ENCODE assay signal across 10 cellular contexts in the genomic region with DNA sequence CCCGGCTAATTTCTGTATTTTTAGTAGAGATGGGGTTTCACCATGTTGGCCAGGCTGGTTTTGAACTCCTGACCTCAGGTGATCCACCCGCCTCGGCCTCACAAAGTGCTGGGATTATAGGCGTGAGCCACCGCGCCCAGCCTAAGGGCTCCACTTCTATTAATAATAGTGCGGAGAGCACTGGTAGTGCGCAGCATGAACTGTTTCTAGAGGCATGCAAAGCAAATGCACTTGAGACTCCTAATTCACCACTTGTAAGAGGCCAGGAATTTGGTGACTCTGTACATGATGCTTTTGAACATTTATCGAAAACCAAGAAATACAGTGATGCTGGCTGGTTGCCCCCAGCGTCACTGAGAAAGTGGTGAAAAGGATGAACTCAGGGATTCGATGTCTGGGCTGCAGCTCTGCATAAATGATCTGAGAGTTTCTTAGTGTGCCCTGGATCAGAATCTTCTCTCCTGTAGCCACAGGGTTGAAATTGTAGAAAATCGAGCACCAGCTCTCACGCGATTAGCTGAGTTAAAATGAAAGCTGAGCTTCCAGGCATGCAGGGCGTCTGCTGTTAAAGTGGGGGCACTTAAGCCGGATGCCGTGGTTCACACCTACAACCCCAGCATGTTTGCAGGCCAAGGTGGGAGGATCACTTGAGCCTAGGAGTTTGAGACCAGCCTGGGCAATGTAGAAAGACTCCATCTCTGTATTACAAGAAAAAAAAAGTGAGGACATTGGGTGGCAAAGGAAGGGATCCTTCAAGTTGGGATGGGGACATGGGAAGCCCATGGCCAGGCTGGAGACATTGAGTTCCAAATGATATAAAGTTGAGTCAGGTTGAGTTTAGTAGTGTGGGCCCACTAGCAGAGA. TPM values are rescaled to one million over a fixed set of nuclear protein-coding genes. Genes with fewer than 3 reads are reported as not detected.
A peak's percentile ranks its signal among the peaks of the same experiment; 100 is the strongest.
DNase-seq lines count a peak whose midpoint lies in the region; ATAC-seq lines count a peak whose summit lies in the region.
"Had no signal": no experiment of that assay in that cellular context is flagged by ENCODE, and none has a peak within 500 bp of the region (broad histone marks: within the 10 kb centered on the region; RNA-seq: fewer than 3 reads in every experiment).

No MANE protein-coding gene starts in this region.

- H3K9me3 Mint-ChIP-seq in T-helper 2 cell treated with Interferon-gamma antibody and Interleukin-4, amounts not matched to agents 5 μg/mL and 100 μg/mL, for 36 hours: no peaks in the 10 kb centered on the region
- H3K9me3 Mint-ChIP-seq in activated naive CD4-positive, alpha-beta T cell treated with anti-CD3 and anti-CD28 coated beads, Interleukin-2, amount 50 U/mL, for 72 hours: peaks cover 0 to 4% of the 10 kb centered on the region in 2 donors

- peak; percentile 36 to 40 for ATAC-seq in activated naive CD4-positive, alpha-beta T cell treated with anti-CD3 and anti-CD28 coated beads, Interleukin-2, amount 50 U/mL, for 72 hours
- ATAC-seq in HG03045 (IDR thresholded peaks at IDR 0.05; ENCODE audit: unreplicated experiment): no peak

- H3K4me3 ChIP-seq in GM08714 (ENCODE audit: low read length): peak overlapping the region; percentile 83; the same call in 1 of the 2 replicates

- peak; percentile 67 for DNase-seq in T-helper 2 cell treated with Interferon-gamma antibody and Interleukin-4, amounts not matched to agents 5 μg/mL and 100 μg/mL, for 36 hours (ENCODE audit: low spot score)
- peak; percentile 57 to 71 for DNase-seq in activated naive CD4-positive, alpha-beta T cell treated with anti-CD3 and anti-CD28 coated beads, Interleukin-2, amount 50 U/mL, for 72 hours (ENCODE audit: low spot score in 2 of 2)
- peak; percentile 81 for DNase-seq in stimulated activated CD4-positive, alpha-beta T cell treated with anti-CD3 and anti-CD28 coated beads, Interleukin-15, amount 100 ng/mL, for 24 hours
- DNase-seq in epidermal melanocyte (ENCODE audit: insufficient read length, low spot score): no peak
- DNase-seq in RKO (ENCODE audit: low spot score): no peak
- no peak for DNase-seq in NOMO-1 (lab: John Stamatoyannopoulos, UW; ENCODE audit: unreplicated experiment in 2 of 2)
- DNase-seq: left ventricle myocardium inferior, NCI-H2107 had no signal

- no peaks in the 10 kb centered on the region for H3K27me3 Mint-ChIP-seq in T-helper 2 cell treated with Interferon-gamma antibody and Interleukin-4, amounts not matched to agents 5 μg/mL and 100 μg/mL, for 36 hours (ENCODE audit: low read depth)

- H3K4me1 Mint-ChIP-seq in T-helper 2 cell treated with Interferon-gamma antibody and Interleukin-4, amounts not matched to agents 5 μg/mL and 100 μg/mL, for 36 hours (ENCODE audit: low read depth): peaks cover 31% of the 10 kb centered on the region

- peak overlapping the region; percentile 100 for H3K4me3 Mint-ChIP-seq in T-helper 2 cell treated with Interferon-gamma antibody and Interleukin-4, amounts not matched to agents 5 μg/mL and 100 μg/mL, for 36 hours

- H3K27ac Mint-ChIP-seq in T-helper 2 cell treated with Interferon-gamma antibody and Interleukin-4, amounts not matched to agents 5 μg/mL and 100 μg/mL, for 36 hours: peak overlapping the region; percentile 88
- H3K27ac Mint-ChIP-seq in activated naive CD4-positive, alpha-beta T cell treated with anti-CD3 and anti-CD28 coated beads, Interleukin-2, amount 50 U/mL, for 72 hours: peak overlapping the region; percentile 89 to 98

- peaks cover 32% of the 10 kb centered on the region for H3K36me3 Mint-ChIP-seq in T-helper 2 cell treated with Interferon-gamma antibody and Interleukin-4, amounts not matched to agents 5 μg/mL and 100 μg/mL, for 36 hours (ENCODE audit: low read depth)
- peaks cover 40 to 45% of the 10 kb centered on the region in 2 donors for H3K36me3 Mint-ChIP-seq in activated naive CD4-positive, alpha-beta T cell treated with anti-CD3 and anti-CD28 coated beads, Interleukin-2, amount 50 U/mL, for 72 hours

RNA-seq across cellular contexts. Expression of a gene that starts 4.8 kb away (rescaled TPM):
- 100 to 1,000 TPM; 415 to 602 TPM for total RNA-seq in activated naive CD4-positive, alpha-beta T cell treated with anti-CD3 and anti-CD28 coated beads, Interleukin-2, amount 50 U/mL, for 72 hours

RNA-seq across cellular contexts. Expression of a gene that starts 45.2 kb away (rescaled TPM):
- total RNA-seq in activated naive CD4-positive, alpha-beta T cell treated with anti-CD3 and anti-CD28 coated beads, Interleukin-2, amount 50 U/mL, for 72 hours: 10 to 100 TPM in 1 of 2 donors, 1 to 10 TPM in 1; 7.5 to 13.1 TPM

RNA-seq across cellular contexts. Expression of a gene that starts 45.3 kb away (rescaled TPM):
- total RNA-seq in activated naive CD4-positive, alpha-beta T cell treated with anti-CD3 and anti-CD28 coated beads, Interleukin-2, amount 50 U/mL, for 72 hours: 10 to 100 TPM; 34.8 to 39.0 TPM

Comparison
In these comparisons a context has a peak if more than half of its experiments do, and no peak if none do; other contexts are left out.
1. DNase-seq: peak in T-helper 2 cell treated with Interferon-gamma antibody and Interleukin-4, amounts not matched to agents 5 μg/mL and 100 μg/mL, for 36 hours (single experiment), activated naive CD4-positive, alpha-beta T cell treated with anti-CD3 and anti-CD28 coated beads, Interleukin-2, amount 50 U/mL, for 72 hours (2 of 2) and stimulated activated CD4-positive, alpha-beta T cell treated with anti-CD3 and anti-CD28 coated beads, Interleukin-15, amount 100 ng/mL, for 24 hours (single experiment); none in epidermal melanocyte (single experiment), RKO (single experiment) and NOMO-1 (0 of 2).